In the genomic region with DNA sequence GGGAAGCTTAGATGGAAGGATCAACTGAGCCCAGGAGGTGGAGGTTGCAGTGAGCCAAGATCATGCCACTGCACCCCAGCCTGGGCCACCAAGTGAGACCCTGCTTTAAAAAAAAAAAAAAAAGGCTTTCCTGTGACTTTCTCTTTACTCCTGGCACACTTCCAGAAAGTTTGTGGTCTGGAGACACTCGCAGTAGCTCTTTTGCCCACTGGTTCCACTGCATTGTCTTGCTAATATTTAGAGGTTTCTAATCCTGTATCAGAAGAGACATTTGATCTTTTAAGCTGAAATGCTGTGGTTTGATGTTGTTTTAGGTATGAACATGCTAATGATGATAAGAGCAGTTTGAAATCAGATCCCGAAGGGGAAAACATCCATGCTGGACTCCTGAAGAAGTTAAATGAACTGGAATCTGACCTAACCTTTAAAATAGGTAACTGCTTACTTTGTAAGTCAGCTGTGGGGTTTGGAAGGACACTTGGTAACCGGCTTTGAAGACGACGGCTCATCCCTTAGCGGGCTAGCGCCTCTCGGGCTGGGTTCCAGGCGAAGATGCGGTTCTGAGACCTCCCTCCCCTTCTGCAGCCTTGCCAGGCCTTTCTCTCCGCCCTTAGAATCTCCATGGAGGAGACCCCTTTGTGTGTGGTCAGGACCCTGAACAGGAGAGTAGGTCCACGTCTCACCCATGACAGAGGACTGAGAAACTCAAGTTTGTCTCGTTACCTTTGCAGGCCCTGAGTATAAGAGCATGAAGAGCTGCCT, we compare ENCODE assay signal across 14 cellular contexts. TPM values are rescaled to one million over a fixed set of nuclear protein-coding genes. Genes with fewer than 3 reads are reported as not detected.
DNase-seq lines count a peak whose midpoint lies in the region; ATAC-seq and TF ChIP-seq lines count a peak whose summit lies in the region.
"Had no signal": no experiment of that assay in that cellular context is flagged by ENCODE, and none has a peak within 500 bp of the region (broad histone marks: within the 10 kb centered on the region; RNA-seq: fewer than 3 reads in every experiment).

No MANE protein-coding gene starts in this region.

- no peaks in the 10 kb centered on the region for H3K27me3 Mint-ChIP-seq in T-cell
- H3K27me3 Mint-ChIP-seq: activated CD4-positive, alpha-beta T cell treated with anti-CD3 and anti-CD28 coated beads, Interleukin-2, amount 10 ng/mL, durations not matched to agents 7 days and 5 days had no signal

- DNase-seq in ACHN = peak; percentile 62
- DNase-seq in GDM1 (lab: John Stamatoyannopoulos, UW) = peak; percentile 27
- no peak for DNase-seq in T-cell
- peak; percentile 20 to 23 for DNase-seq in erythroblast (lab: John Stamatoyannopoulos, UW)
- no peak for DNase-seq in NCI-H69 (lab: John Stamatoyannopoulos, UW)
- no peak for DNase-seq in substantia nigra (lab: John Stamatoyannopoulos, UW)
- DNase-seq: activated CD4-positive, alpha-beta T cell treated with anti-CD3 and anti-CD28 coated beads, Interleukin-2, amount 10 ng/mL, durations not matched to agents 7 days and 5 days; dorsolateral prefrontal cortex; lower lobe of right lung; NCI-H146; SW 1271 had no signal

- no peak for ATAC-seq in T-cell (replicated peaks in 1 of 4)
- ATAC-seq in HG03196 (IDR thresholded peaks at IDR 0.05; ENCODE audit: unreplicated experiment) = no peak
- ATAC-seq in GM19023 (IDR thresholded peaks at IDR 0.05; ENCODE audit: unreplicated experiment) = no peak
- ATAC-seq: gastroesophageal sphincter, lower lobe of right lung had no signal

- peaks cover 63% of the 10 kb centered on the region for H3K36me3 Mint-ChIP-seq in T-cell

- CTCF ChIA-PET in T-cell (lab: Charles Lee) = interaction anchor here in 1 of 2 donors (0.7 kb wide), 1 partner anchor 648 kb away, joined by 3 read pairs; no protein-coding TSS in a partner anchor

- H3K27ac ChIP-seq in substantia nigra (ENCODE audit: low read depth, low read length, poor library complexity, severe bottlenecking) = no peak overlapping the region
- H3K27ac ChIP-seq: gastroesophageal sphincter, lower lobe of right lung had no signal

- in situ Hi-C loops in ACHN (cut with HindIII; ENCODE audit: low pct_ligation_motif_present, low pct_unique_long_range_greater_than_20kb, low sequenced_read_pairs) = no loop called here

- H3K27ac Mint-ChIP-seq in T-cell = peak overlapping the region; percentile 28 to 87

- peaks cover 17 to 20% (median 18%) of the 10 kb centered on the region in 3 donors for H3K4me1 Mint-ChIP-seq in T-cell

- POLR2A ChIA-PET in T-cell (lab: Charles Lee) = no interaction called here

- TF ChIP-seq POLR2A in erythroblast (IDR thresholded peaks at IDR 0.05; ENCODE audit: low read length) = no peak

- H3K4me3 Mint-ChIP-seq in T-cell = no peak overlapping the region
- H3K4me3 Mint-ChIP-seq: activated CD4-positive, alpha-beta T cell treated with anti-CD3 and anti-CD28 coated beads, Interleukin-2, amount 10 ng/mL, durations not matched to agents 7 days and 5 days had no signal

- H3K9me3 Mint-ChIP-seq in T-cell = no peaks in the 10 kb centered on the region
- H3K9me3 Mint-ChIP-seq: activated CD4-positive, alpha-beta T cell treated with anti-CD3 and anti-CD28 coated beads, Interleukin-2, amount 10 ng/mL, durations not matched to agents 7 days and 5 days had no signal

RNA-seq across cellular contexts. Expression of a gene that starts 23.1 kb away (rescaled TPM):
- 10 to 100 TPM; 21.8 to 30.6 (median 28.7) TPM for total RNA-seq in T-cell

RNA-seq across cellular contexts. Expression of a gene that starts 57.9 kb away (rescaled TPM):
- 10 to 100 TPM; 63.3 to 84.7 (median 72.4) TPM for total RNA-seq in T-cell

Comparison
In these comparisons a context has a peak if more than half of its experiments do, and no peak if none do; other contexts are left out.
1. DNase-seq: peak in ACHN (single experiment), GDM1 (single experiment) and erythroblast (2 of 2); none in T-cell (0 of 34), NCI-H69 (single experiment) and substantia nigra (0 of 49).